In genomic region chr16:58360041-58360634, GRCh38 we compare ENCODE assay signal across 3 cellular contexts.
TF ChIP-seq lines count a peak whose summit lies in the region.

No MANE protein-coding gene starts in this region.

TF ChIP-seq in HepG2, 621 proteins besides CTCF, POLR2A, EP300 and RAD21:
- TF ChIP-seq REPIN1 (CRISPR knock-in tag; IDR thresholded peaks at IDR 0.05; ENCODE audit: borderline replicate concordance, low read depth): no peak
- no peak for TF ChIP-seq BCL3 (CRISPR knock-in tag; IDR thresholded peaks at IDR 0.05)
- TF ChIP-seq ZNF337 (CRISPR knock-in tag; IDR thresholded peaks at IDR 0.05; ENCODE audit: borderline replicate concordance, low read depth): peak; percentile 98; the same call in 1 of the 2 replicates

TF ChIP-seq in HEK293, 187 proteins besides CTCF, POLR2A, EP300 and RAD21 (continues in another document):
- TF ChIP-seq ZNF626 (tag by site-specific recombination; IDR thresholded peaks at IDR 0.05): peak; percentile 97
- no peak for TF ChIP-seq GLI2 (tag by site-specific recombination; IDR thresholded peaks at IDR 0.05; ENCODE audit: borderline replicate concordance, low read depth)
- TF ChIP-seq TRIM28 (IDR thresholded peaks at IDR 0.05; ENCODE audit: borderline replicate concordance, low read length): peak; percentile 96
- TF ChIP-seq ZNF639 (tag by site-specific recombination; IDR thresholded peaks at IDR 0.05): peak; percentile 61; the same call in 1 of the 2 replicates
- TF ChIP-seq INSM2 (tag by site-specific recombination; IDR thresholded peaks at IDR 0.05): peak; percentile 62; the same call in 1 of the 2 replicates
- TF ChIP-seq OSR2 (tag by site-specific recombination; IDR thresholded peaks at IDR 0.05): no peak
- 0 out of 2 replicates have a peak, but pooled peaks have one; percentile 26 for TF ChIP-seq ZNF184 (tag by site-specific recombination; IDR thresholded peaks at IDR 0.05)
- 0 out of 2 replicates have a peak, but pooled peaks have one; percentile 33 for TF ChIP-seq ZNF518A (tag by site-specific recombination; conservative IDR thresholded peaks at IDR 0.05; ENCODE audit: low read depth)
- TF ChIP-seq KLF8 (tag by site-specific recombination; IDR thresholded peaks at IDR 0.05): 0 out of 2 replicates have a peak, but pooled peaks have one; percentile 30
- peak; percentile 36 for TF ChIP-seq ZNF529 (tag by site-specific recombination; IDR thresholded peaks at IDR 0.05; ENCODE audit: insufficient replicate concordance)
- peak; percentile 100 for TF ChIP-seq SETDB1 (IDR thresholded peaks at IDR 0.05; ENCODE audit: insufficient read length, low read length)
- peak; percentile 32; the same call in 1 of the 2 replicates for TF ChIP-seq RBAK (tag by site-specific recombination; IDR thresholded peaks at IDR 0.05)
- peak; percentile 68; the same call in 1 of the 2 replicates for TF ChIP-seq ZNF280D (tag by site-specific recombination; IDR thresholded peaks at IDR 0.05)
- TF ChIP-seq GFI1B (tag by site-specific recombination; IDR thresholded peaks at IDR 0.05): peak; percentile 57; the same call in 1 of the 2 replicates

TF ChIP-seq in GM12878, 131 proteins besides CTCF, POLR2A, EP300 and RAD21:
- TF ChIP-seq ETV6 (conservative IDR thresholded peaks at IDR 0.05 in 1 of 2, IDR thresholded peaks at IDR 0.05 in 1 of 2; ENCODE audit: borderline replicate concordance in 1 of 2, low read depth in 1 of 2) (no peak), RELA (IDR thresholded peaks at IDR 0.05; ENCODE audit: borderline replicate concordance, partially characterized antibody) (no peak), RBBP5 (conservative IDR thresholded peaks at IDR 0.05) (no peak), CREB1 (IDR thresholded peaks at IDR 0.05; ENCODE audit: low read depth) (no peak), E4F1 (IDR thresholded peaks at IDR 0.05; ENCODE audit: borderline replicate concordance, partially characterized antibody) (no peak), CHD2 (IDR thresholded peaks at IDR 0.05; ENCODE audit: borderline replicate concordance, low read depth, low read length) (no peak), CBX5 (IDR thresholded peaks at IDR 0.05; ENCODE audit: low read depth) (peak; percentile 69; the same call in 1 of the 2 replicates), HDAC2 (IDR thresholded peaks at IDR 0.05) (no peak)
